ENCODE assay signal across 10 cellular contexts in the genomic region with DNA sequence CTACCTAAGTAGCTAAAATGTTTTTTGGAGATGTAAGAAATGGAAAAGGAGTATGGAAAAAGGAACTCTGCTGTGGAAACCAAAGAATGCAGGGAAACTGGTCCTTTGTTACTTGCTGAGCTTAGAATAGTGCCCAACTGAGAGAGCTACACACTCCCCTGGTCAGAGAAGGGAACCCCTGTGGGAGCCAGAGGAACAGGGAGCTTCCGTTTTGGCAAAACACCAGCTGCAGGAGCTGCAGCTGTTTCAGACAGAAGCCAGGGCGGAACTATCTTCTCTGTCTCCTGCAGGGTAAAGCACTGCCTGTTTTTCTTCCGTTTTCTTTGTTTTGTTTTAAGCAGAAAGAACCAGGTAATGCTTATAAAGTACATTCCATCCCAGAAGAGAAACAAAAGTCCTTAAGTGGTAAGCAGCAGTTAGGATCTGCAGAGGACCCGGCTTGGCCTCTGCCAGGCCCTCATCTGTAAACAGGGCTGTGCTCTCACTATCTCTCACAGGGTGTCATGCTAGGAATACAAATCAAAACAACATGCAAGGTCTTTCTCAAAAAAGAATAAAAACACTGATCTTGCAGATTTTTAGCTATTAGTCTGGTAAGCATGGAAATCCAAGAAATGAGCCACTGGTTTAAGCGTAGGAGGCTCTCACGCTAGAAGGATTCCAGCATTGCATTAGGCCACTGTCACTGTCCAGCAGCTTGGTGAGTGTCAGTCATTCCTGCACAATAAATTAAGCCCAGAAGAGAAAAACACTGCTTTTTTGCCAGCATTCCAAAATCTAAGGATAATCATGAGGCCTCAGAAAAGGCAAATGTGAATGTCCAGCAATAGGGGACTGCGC.
DNase-seq lines count a peak whose midpoint lies in the region; ATAC-seq and TF ChIP-seq lines count a peak whose summit lies in the region.
"Had no signal": no experiment of that assay in that cellular context is flagged by ENCODE, and none has a peak within 500 bp of the region (broad histone marks: within the 10 kb centered on the region; RNA-seq: fewer than 3 reads in every experiment).

No MANE protein-coding gene starts in this region.

- no peak overlapping the region for H3K4me2 ChIP-seq in GM23248 (ENCODE audit: unreplicated experiment)
- H3K4me2 ChIP-seq in parathyroid adenoma (ENCODE audit: low read length) = peak overlapping the region; percentile 55

- DNase-seq in GM23248 (peak; percentile 42), NOMO-1 treated with dmso at 0.1 percent for 144 hours (lab: John Stamatoyannopoulos, UW; ENCODE audit: unreplicated experiment) (peak; percentile 29), fibroblast of pulmonary artery (ENCODE audit: low read depth) (peak; percentile 52), immature natural killer cell (no peak)
- DNase-seq in stimulated activated CD4-positive, alpha-beta T cell treated with anti-CD3 and anti-CD28 coated beads, Interleukin-1b, Interleukin-23, amount 100 ng/mL, for 48 hours = no peak
- DNase-seq in activated CD4-positive, alpha-beta T cell treated with anti-CD3 and anti-CD28 coated beads for 36 hours = no peak

- H3K27ac ChIP-seq in GM23248 = no peak overlapping the region
- H3K27ac ChIP-seq in parathyroid adenoma = peak overlapping the region; percentile 91

- H3K36me3 ChIP-seq in GM23248 (ENCODE audit: low read depth) = no peaks in the 10 kb centered on the region; the same call in 1 of the 2 replicates
- no peaks in the 10 kb centered on the region for H3K36me3 ChIP-seq in parathyroid adenoma (ENCODE audit: control insufficient read depth, insufficient read depth, low read length)
- H3K36me3 ChIP-seq: breast epithelium had no signal

- CTCF ChIA-PET in activated CD4-positive, alpha-beta T cell treated with anti-CD3 and anti-CD28 coated beads for 36 hours (lab: Charles Lee) = interaction anchor here (0.6 kb wide), 1 partner anchor 101 kb away, joined by 4 read pairs; no protein-coding TSS in a partner anchor

- no peaks in the 10 kb centered on the region for H3K9me2 ChIP-seq in GM23248 (ENCODE audit: insufficient read depth)

- H3K4me3 Mint-ChIP-seq in immature natural killer cell = no peak overlapping the region
- no peak overlapping the region for H3K4me3 Mint-ChIP-seq in activated CD4-positive, alpha-beta T cell treated with anti-CD3 and anti-CD28 coated beads for 36 hours
- H3K4me3 Mint-ChIP-seq: stimulated activated naive CD8-positive, alpha-beta T cell treated with anti-CD3 and anti-CD28 coated beads, Interleukin-15, Interleukin-2, amounts not matched to agents 100 ng/mL and 50 ng/mL, for 24 hours had no signal

- no peaks in the 10 kb centered on the region for H4K20me1 ChIP-seq in GM23248 (ENCODE audit: insufficient read depth)

- peaks cover 0 to 16% (median 2%) of the 10 kb centered on the region in 3 donors for H3K27me3 Mint-ChIP-seq in immature natural killer cell (ENCODE audit: low read depth in 3 of 3)
- no peaks in the 10 kb centered on the region for H3K27me3 Mint-ChIP-seq in activated CD4-positive, alpha-beta T cell treated with anti-CD3 and anti-CD28 coated beads for 36 hours
- H3K27me3 Mint-ChIP-seq: stimulated activated naive CD8-positive, alpha-beta T cell treated with anti-CD3 and anti-CD28 coated beads, Interleukin-15, Interleukin-2, amounts not matched to agents 100 ng/mL and 50 ng/mL, for 24 hours had no signal

- no peak overlapping the region for H3K27ac Mint-ChIP-seq in immature natural killer cell
- H3K27ac Mint-ChIP-seq in activated CD4-positive, alpha-beta T cell treated with anti-CD3 and anti-CD28 coated beads for 36 hours = no peak overlapping the region
- H3K27ac Mint-ChIP-seq: stimulated activated naive CD8-positive, alpha-beta T cell treated with anti-CD3 and anti-CD28 coated beads, Interleukin-15, Interleukin-2, amounts not matched to agents 100 ng/mL and 50 ng/mL, for 24 hours had no signal

- no peaks in the 10 kb centered on the region for H3F3A ChIP-seq in GM23248 (ENCODE audit: insufficient read depth)

- no peaks in the 10 kb centered on the region for H3K36me3 Mint-ChIP-seq in immature natural killer cell
- H3K36me3 Mint-ChIP-seq in activated CD4-positive, alpha-beta T cell treated with anti-CD3 and anti-CD28 coated beads for 36 hours (ENCODE audit: low read depth) = peaks cover 6% of the 10 kb centered on the region

- WGBS in GM23248 (ENCODE audit: low coverage in 1 of 2, low lambda C conversion rate in 2 of 2, missing lambda C conversion rate in 2 of 2), 2 experiments = 49 to 64% methylated on average over 7 of the region's 7 CpGs

- intact Hi-C loops in activated CD4-positive, alpha-beta T cell treated with anti-CD3 and anti-CD28 coated beads for 36 hours (cut with DNase I, micrococcal nuclease) = loop anchor here (5.0 to 10.0 kb wide), 3 partner anchors 38 to 148 kb away; no protein-coding TSS in a partner anchor

- no peaks in the 10 kb centered on the region for H3K4me1 Mint-ChIP-seq in immature natural killer cell
- H3K4me1 Mint-ChIP-seq in activated CD4-positive, alpha-beta T cell treated with anti-CD3 and anti-CD28 coated beads for 36 hours = peaks cover 8% of the 10 kb centered on the region

- no peak overlapping the region for H3K9ac ChIP-seq in GM23248
- no peak overlapping the region for H3K9ac ChIP-seq in parathyroid adenoma

- in situ Hi-C loops in GM23248 (cut with MboI) = no loop called here

- no peak for TF ChIP-seq CTCF in fibroblast of pulmonary artery (IDR thresholded peaks at IDR 0.05; ENCODE audit: low read length, missing control alignments)
- no peak for TF ChIP-seq CTCF in parathyroid adenoma (IDR thresholded peaks at IDR 0.05)

- H3K79me2 ChIP-seq in GM23248 (ENCODE audit: insufficient read depth) (no peaks in the 10 kb centered on the region), parathyroid adenoma (no peaks in the 10 kb centered on the region)

- POLR2A ChIA-PET in activated CD4-positive, alpha-beta T cell treated with anti-CD3 and anti-CD28 coated beads for 36 hours (lab: Charles Lee) = no interaction called here

- H3K4me3 ChIP-seq in GM23248 (no peak overlapping the region), fibroblast of pulmonary artery (replicated peaks; ENCODE audit: low read depth, low read length) (no peak overlapping the region), parathyroid adenoma (ENCODE audit: low read depth, low read length) (peak overlapping the region; percentile 27)
- H3K4me3 ChIP-seq: breast epithelium had no signal

- no peak for ATAC-seq in activated CD4-positive, alpha-beta T cell treated with anti-CD3 and anti-CD28 coated beads for 36 hours
- ATAC-seq in HG03442 (IDR thresholded peaks at IDR 0.05; ENCODE audit: unreplicated experiment) = no peak

- 0 out of 2 replicates have a peak, but pooled peaks cover 3% of the 10 kb centered on the region for H3K4me1 ChIP-seq in GM23248 (ENCODE audit: insufficient read depth)
- H3K4me1 ChIP-seq in parathyroid adenoma = peaks cover 34% of the 10 kb centered on the region
- H3K4me1 ChIP-seq: breast epithelium had no signal

- H3K9me3 ChIP-seq in GM23248 (ENCODE audit: low read depth) (no peaks in the 10 kb centered on the region), parathyroid adenoma (ENCODE audit: control insufficient read depth, low read length) (no peaks in the 10 kb centered on the region)
- H3K9me3 ChIP-seq: breast epithelium had no signal

- no peaks in the 10 kb centered on the region for H3K9me3 Mint-ChIP-seq in immature natural killer cell
- H3K9me3 Mint-ChIP-seq in activated CD4-positive, alpha-beta T cell treated with anti-CD3 and anti-CD28 coated beads for 36 hours (ENCODE audit: low read depth) = no peaks in the 10 kb centered on the region
- H3K9me3 Mint-ChIP-seq: stimulated activated naive CD8-positive, alpha-beta T cell treated with anti-CD3 and anti-CD28 coated beads, Interleukin-15, Interleukin-2, amounts not matched to agents 100 ng/mL and 50 ng/mL, for 24 hours had no signal

- H3K27me3 ChIP-seq in GM23248 (replicated peaks; ENCODE audit: insufficient read depth) = no peaks in the 10 kb centered on the region
- no peaks in the 10 kb centered on the region for H3K27me3 ChIP-seq in parathyroid adenoma (ENCODE audit: control insufficient read depth, insufficient read depth, low read length)

- H2AFZ ChIP-seq in GM23248 (no peak overlapping the region), parathyroid adenoma (no peak overlapping the region)

Comparison
In these comparisons a context has a peak if more than half of its experiments do, and no peak if none do; other contexts are left out.
1. DNase-seq: peak in GM23248 (single experiment), NOMO-1 treated with dmso at 0.1 percent for 144 hours (single experiment) and fibroblast of pulmonary artery (single experiment); none in immature natural killer cell (0 of 3), stimulated activated CD4-positive, alpha-beta T cell treated with anti-CD3 and anti-CD28 coated beads, Interleukin-1b, Interleukin-23, amount 100 ng/mL, for 48 hours (single experiment) and activated CD4-positive, alpha-beta T cell treated with anti-CD3 and anti-CD28 coated beads for 36 hours (single experiment).